1 cellular context compared by ENCODE assay signal in the genomic region with DNA sequence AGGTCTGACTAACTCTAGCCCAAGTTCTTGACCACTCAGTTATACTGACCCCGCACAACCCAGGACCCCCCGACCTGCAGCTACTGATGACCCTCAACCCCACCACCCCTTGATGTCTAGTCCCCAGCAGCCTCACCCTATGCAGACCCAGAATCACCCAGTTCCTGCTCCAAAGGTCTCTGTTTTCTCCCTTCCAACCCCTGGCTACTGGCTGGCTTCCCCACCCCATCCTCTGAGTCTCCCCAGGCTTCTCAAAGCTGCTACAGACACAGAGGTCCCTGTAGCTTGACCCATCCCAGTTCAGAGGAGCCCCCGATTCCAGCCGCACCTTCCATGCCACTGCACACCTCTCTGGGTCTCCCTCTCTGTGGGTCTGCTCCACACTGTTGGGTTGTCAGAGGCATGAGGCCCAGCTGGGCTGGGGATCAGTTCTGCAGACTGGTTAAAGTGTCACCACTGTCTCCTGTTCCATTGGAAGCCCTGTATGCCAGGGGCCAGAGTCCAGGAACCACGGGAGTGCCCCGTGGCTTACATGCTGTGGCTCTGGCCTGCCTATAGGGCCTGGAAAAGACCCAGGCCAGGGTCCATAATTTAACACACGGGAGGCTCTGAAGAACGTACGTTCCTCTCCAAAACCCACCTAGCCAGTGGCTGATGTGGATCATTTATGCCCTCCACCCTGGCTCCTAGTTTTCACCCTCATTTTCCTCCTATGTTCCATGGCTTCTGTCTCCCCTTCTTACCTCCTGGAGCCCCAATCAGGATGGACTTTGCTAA.
A peak's percentile ranks its signal among the peaks of the same experiment; 100 is the strongest.
TF ChIP-seq lines count a peak whose summit lies in the region.

No MANE protein-coding gene starts in this region.

TF ChIP-seq in HepG2, 621 proteins besides CTCF, POLR2A, EP300 and RAD21 (continued from another document and continues in another):
- TF ChIP-seq ZNF543 (CRISPR knock-in tag; IDR thresholded peaks at IDR 0.05) (peak; percentile 73; the same call in 1 of the 2 replicates), ZNF431 (CRISPR knock-in tag; IDR thresholded peaks at IDR 0.05; ENCODE audit: borderline replicate concordance, low read depth) (peak; percentile 92; the same call in 1 of the 2 replicates), ZNF484 (CRISPR knock-in tag; IDR thresholded peaks at IDR 0.05; ENCODE audit: borderline replicate concordance, low read depth) (no peak), NCOR1 (IDR thresholded peaks at IDR 0.05; ENCODE audit: borderline replicate concordance, low read length) (peak; percentile 51; the same call in 1 of the 2 replicates), ZNF547 (CRISPR knock-in tag; IDR thresholded peaks at IDR 0.05) (peak; percentile 64; the same call in 1 of the 2 replicates), PLRG1 (conservative IDR thresholded peaks at IDR 0.05) (no peak), HMG20A (CRISPR knock-in tag; IDR thresholded peaks at IDR 0.05; ENCODE audit: borderline replicate concordance) (peak; percentile 81; the same call in 1 of the 2 replicates), ZBTB38 (CRISPR knock-in tag; IDR thresholded peaks at IDR 0.05) (peak; percentile 95), ZNF766 (CRISPR knock-in tag; IDR thresholded peaks at IDR 0.05; ENCODE audit: borderline replicate concordance) (peak; percentile 74; the same call in 1 of the 2 replicates), TAF15 (IDR thresholded peaks at IDR 0.05; ENCODE audit: low read depth, low read length, poor library complexity, severe bottlenecking) (no peak), ZNF747 (CRISPR knock-in tag; IDR thresholded peaks at IDR 0.05; ENCODE audit: borderline replicate concordance) (peak; percentile 83; the same call in 1 of the 2 replicates), TBP (CRISPR knock-in tag; IDR thresholded peaks at IDR 0.05) (no peak), MYC (CRISPR knock-in tag; IDR thresholded peaks at IDR 0.05; ENCODE audit: borderline replicate concordance) (peak; percentile 91; the same call in 1 of the 2 replicates), SMYD3 (CRISPR knock-in tag; IDR thresholded peaks at IDR 0.05) (no peak), ZBTB2 (CRISPR knock-in tag; IDR thresholded peaks at IDR 0.05; ENCODE audit: low read depth) (no peak), ZUFSP (CRISPR knock-in tag; IDR thresholded peaks at IDR 0.05; ENCODE audit: borderline replicate concordance) (no peak), HNF1B (CRISPR knock-in tag; IDR thresholded peaks at IDR 0.05) (peak; percentile 99), ZNF124 (CRISPR knock-in tag; IDR thresholded peaks at IDR 0.05) (peak; percentile 71; the same call in 1 of the 2 replicates), ZSCAN12 (CRISPR knock-in tag; IDR thresholded peaks at IDR 0.05) (no peak), IRF2 (CRISPR knock-in tag; IDR thresholded peaks at IDR 0.05) (peak; percentile 88), NR2C2 (CRISPR knock-in tag; IDR thresholded peaks at IDR 0.05; ENCODE audit: borderline replicate concordance) (peak; percentile 51; the same call in 1 of the 2 replicates), HMGA1 (CRISPR knock-in tag; conservative IDR thresholded peaks at IDR 0.05) (no peak), ZNF549 (CRISPR knock-in tag; IDR thresholded peaks at IDR 0.05) (no peak), ZNF773 (CRISPR knock-in tag; IDR thresholded peaks at IDR 0.05; ENCODE audit: borderline replicate concordance) (no peak), YY1 (IDR thresholded peaks at IDR 0.05; ENCODE audit: insufficient read depth, insufficient replicate concordance, low read depth, low read length) (peak; percentile 60), ZNF292 (CRISPR knock-in tag; IDR thresholded peaks at IDR 0.05; ENCODE audit: borderline replicate concordance, low read depth) (peak; percentile 89; the same call in 1 of the 2 replicates), MED13 (CRISPR knock-in tag; IDR thresholded peaks at IDR 0.05) (no peak), NFATC3 (CRISPR knock-in tag; IDR thresholded peaks at IDR 0.05) (no peak), NR2F2 (IDR thresholded peaks at IDR 0.05; ENCODE audit: borderline replicate concordance, low read depth) (no peak), ZNF841 (CRISPR knock-in tag; IDR thresholded peaks at IDR 0.05; ENCODE audit: borderline replicate concordance) (no peak), TOPORS (CRISPR knock-in tag; IDR thresholded peaks at IDR 0.05) (peak; percentile 60; the same call in 1 of the 2 replicates), ZFY (CRISPR knock-in tag; IDR thresholded peaks at IDR 0.05) (peak; percentile 95), ZNF160 (CRISPR knock-in tag; IDR thresholded peaks at IDR 0.05) (peak; percentile 75; the same call in 1 of the 2 replicates), GZF1 (CRISPR knock-in tag; IDR thresholded peaks at IDR 0.05) (no peak), ZNF891 (CRISPR knock-in tag; IDR thresholded peaks at IDR 0.05) (no peak), SAP130 (CRISPR knock-in tag; IDR thresholded peaks at IDR 0.05; ENCODE audit: low read depth) (peak; percentile 97), ATF7 (IDR thresholded peaks at IDR 0.05) (no peak), ATF7 (CRISPR knock-in tag; IDR thresholded peaks at IDR 0.05) (0 out of 2 replicates have a peak, but pooled peaks have one; percentile 50), ZNF343 (CRISPR knock-in tag; IDR thresholded peaks at IDR 0.05) (no peak), ZNF605 (CRISPR knock-in tag; IDR thresholded peaks at IDR 0.05) (no peak; the same call in none of the 2 replicates), YEATS2 (CRISPR knock-in tag; IDR thresholded peaks at IDR 0.05; ENCODE audit: borderline replicate concordance) (no peak; the same call in 1 of the 2 replicates), JUND (CRISPR knock-in tag; IDR thresholded peaks at IDR 0.05) (peak; percentile 50; the same call in 1 of the 2 replicates), CEBPG (CRISPR knock-in tag; IDR thresholded peaks at IDR 0.05) (peak; percentile 25; the same call in 1 of the 2 replicates), CHCHD3 (CRISPR knock-in tag; IDR thresholded peaks at IDR 0.05) (no peak), HES4 (CRISPR knock-in tag; IDR thresholded peaks at IDR 0.05; ENCODE audit: borderline replicate concordance) (no peak), RNF2 (conservative IDR thresholded peaks at IDR 0.05; ENCODE audit: low read depth) (peak; percentile 86), ZNF414 (CRISPR knock-in tag; IDR thresholded peaks at IDR 0.05) (peak; percentile 91; the same call in 1 of the 2 replicates), ZSCAN21 (CRISPR knock-in tag; IDR thresholded peaks at IDR 0.05; ENCODE audit: borderline replicate concordance) (peak; percentile 88; the same call in 1 of the 2 replicates)
- TF ChIP-seq, protein P1, sequence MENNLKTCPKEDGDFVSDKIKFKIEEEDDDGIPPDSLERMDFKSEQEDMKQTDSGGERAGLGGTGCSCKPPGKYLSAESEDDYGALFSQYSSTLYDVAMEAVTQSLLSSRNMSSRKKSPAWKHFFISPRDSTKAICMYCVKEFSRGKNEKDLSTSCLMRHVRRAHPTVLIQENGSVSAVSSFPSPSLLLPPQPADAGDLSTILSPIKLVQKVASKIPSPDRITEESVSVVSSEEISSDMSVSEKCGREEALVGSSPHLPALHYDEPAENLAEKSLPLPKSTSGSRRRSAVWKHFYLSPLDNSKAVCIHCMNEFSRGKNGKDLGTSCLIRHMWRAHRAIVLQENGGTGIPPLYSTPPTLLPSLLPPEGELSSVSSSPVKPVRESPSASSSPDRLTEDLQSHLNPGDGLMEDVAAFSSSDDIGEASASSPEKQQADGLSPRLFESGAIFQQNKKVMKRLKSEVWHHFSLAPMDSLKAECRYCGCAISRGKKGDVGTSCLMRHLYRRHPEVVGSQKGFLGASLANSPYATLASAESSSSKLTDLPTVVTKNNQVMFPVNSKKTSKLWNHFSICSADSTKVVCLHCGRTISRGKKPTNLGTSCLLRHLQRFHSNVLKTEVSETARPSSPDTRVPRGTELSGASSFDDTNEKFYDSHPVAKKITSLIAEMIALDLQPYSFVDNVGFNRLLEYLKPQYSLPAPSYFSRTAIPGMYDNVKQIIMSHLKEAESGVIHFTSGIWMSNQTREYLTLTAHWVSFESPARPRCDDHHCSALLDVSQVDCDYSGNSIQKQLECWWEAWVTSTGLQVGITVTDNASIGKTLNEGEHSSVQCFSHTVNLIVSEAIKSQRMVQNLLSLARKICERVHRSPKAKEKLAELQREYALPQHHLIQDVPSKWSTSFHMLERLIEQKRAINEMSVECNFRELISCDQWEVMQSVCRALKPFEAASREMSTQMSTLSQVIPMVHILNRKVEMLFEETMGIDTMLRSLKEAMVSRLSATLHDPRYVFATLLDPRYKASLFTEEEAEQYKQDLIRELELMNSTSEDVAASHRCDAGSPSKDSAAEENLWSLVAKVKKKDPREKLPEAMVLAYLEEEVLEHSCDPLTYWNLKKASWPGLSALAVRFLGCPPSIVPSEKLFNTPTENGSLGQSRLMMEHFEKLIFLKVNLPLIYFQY (CRISPR knock-in tag; IDR thresholded peaks at IDR 0.05; ENCODE audit: borderline replicate concordance) = peak; percentile 96
- TF ChIP-seq, protein P2, sequence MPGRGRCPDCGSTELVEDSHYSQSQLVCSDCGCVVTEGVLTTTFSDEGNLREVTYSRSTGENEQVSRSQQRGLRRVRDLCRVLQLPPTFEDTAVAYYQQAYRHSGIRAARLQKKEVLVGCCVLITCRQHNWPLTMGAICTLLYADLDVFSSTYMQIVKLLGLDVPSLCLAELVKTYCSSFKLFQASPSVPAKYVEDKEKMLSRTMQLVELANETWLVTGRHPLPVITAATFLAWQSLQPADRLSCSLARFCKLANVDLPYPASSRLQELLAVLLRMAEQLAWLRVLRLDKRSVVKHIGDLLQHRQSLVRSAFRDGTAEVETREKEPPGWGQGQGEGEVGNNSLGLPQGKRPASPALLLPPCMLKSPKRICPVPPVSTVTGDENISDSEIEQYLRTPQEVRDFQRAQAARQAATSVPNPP (CRISPR knock-in tag; IDR thresholded peaks at IDR 0.05) = no peak
- TF ChIP-seq, protein P3, sequence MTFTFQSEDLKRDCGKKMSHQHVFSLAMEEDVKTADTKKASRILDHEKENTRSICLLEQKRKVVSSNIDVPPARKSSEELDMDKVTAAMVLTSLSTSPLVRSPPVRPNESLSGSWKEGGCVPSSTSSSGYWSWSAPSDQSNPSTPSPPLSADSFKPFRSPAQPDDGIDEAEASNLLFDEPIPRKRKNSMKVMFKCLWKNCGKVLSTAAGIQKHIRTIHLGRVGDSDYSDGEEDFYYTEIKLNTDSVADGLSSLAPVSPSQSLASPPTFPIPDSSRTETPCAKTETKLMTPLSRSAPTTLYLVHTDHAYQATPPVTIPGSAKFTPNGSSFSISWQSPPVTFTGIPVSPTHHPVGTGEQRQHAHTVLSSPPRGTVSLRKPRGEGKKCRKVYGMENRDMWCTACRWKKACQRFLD (CRISPR knock-in tag; IDR thresholded peaks at IDR 0.05; ENCODE audit: borderline replicate concordance) = peak; percentile 22; the same call in 1 of the 2 replicates
- TF ChIP-seq, protein P4, sequence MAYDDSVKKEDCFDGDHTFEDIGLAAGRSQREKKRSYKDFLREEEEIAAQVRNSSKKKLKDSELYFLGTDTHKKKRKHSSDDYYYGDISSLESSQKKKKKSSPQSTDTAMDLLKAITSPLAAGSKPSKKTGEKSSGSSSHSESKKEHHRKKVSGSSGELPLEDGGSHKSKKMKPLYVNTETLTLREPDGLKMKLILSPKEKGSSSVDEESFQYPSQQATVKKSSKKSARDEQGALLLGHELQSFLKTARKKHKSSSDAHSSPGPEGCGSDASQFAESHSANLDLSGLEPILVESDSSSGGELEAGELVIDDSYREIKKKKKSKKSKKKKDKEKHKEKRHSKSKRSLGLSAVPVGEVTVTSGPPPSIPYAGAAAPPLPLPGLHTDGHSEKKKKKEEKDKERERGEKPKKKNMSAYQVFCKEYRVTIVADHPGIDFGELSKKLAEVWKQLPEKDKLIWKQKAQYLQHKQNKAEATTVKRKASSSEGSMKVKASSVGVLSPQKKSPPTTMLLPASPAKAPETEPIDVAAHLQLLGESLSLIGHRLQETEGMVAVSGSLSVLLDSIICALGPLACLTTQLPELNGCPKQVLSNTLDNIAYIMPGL (CRISPR knock-in tag; IDR thresholded peaks at IDR 0.05; ENCODE audit: borderline replicate concordance in 1 of 2, low read depth in 1 of 2) = peak; percentile 61 to 81; a peak in 3 of 4 replicates
